Comparison of ENCODE assay signal across 16 cellular contexts in genomic region chr18:28854964-28855363, GRCh38.
DNase-seq lines count a peak whose midpoint lies in the region; ATAC-seq, FAIRE-seq and TF ChIP-seq lines count a peak whose summit lies in the region.
"Had no signal": no experiment of that assay in that cellular context is flagged by ENCODE, and none has a peak within 500 bp of the region (broad histone marks: within the 10 kb centered on the region; RNA-seq: fewer than 3 reads in every experiment).

No MANE protein-coding gene starts in this region.

- no peak for TF ChIP-seq POLR2A in heart left ventricle (IDR thresholded peaks at IDR 0.05)

- no peak for FAIRE-seq in astrocyte (lab: Jason Lieb, UNC)
- no peak for FAIRE-seq in pancreas (lab: Jason Lieb, UNC)

- no peaks in the 10 kb centered on the region for H3K9me3 Mint-ChIP-seq in astrocyte (ENCODE audit: unreplicated experiment)

- no peak overlapping the region for H3K4me3 ChIP-seq in astrocyte (ENCODE audit: insufficient read depth, low read depth, low read length)
- no peak overlapping the region for H3K4me3 ChIP-seq in heart left ventricle
- no peak overlapping the region for H3K4me3 ChIP-seq in skeletal muscle cell (ENCODE audit: low read depth, low read length)
- H3K4me3 ChIP-seq in pancreas: no peak overlapping the region
- H3K4me3 ChIP-seq: SJSA1, transverse colon had no signal

- H3K4me1 ChIP-seq in astrocyte (ENCODE audit: insufficient read depth, low read length): no peaks in the 10 kb centered on the region
- H3K4me1 ChIP-seq in heart left ventricle: peaks cover 0 to 10% (median 2%) of the 10 kb centered on the region in 12 donors
- no peaks in the 10 kb centered on the region for H3K4me1 ChIP-seq in pancreas
- H3K4me1 ChIP-seq: SJSA1 had no signal

- H3K27me3 ChIP-seq in astrocyte (ENCODE audit: insufficient read depth, low read length) (no peaks in the 10 kb centered on the region), heart left ventricle (no peaks in the 10 kb centered on the region), pancreas (no peaks in the 10 kb centered on the region)
- H3K27me3 ChIP-seq: transverse colon had no signal

- ATAC-seq in heart left ventricle: peak; percentile 58 to 92 (median 75)
- ATAC-seq in GM21825 (IDR thresholded peaks at IDR 0.05; ENCODE audit: unreplicated experiment): no peak
- ATAC-seq in pancreas: no peak
- ATAC-seq: CD8-positive, alpha-beta T cell had no signal

- no peak for TF ChIP-seq CTCF in astrocyte (IDR thresholded peaks at IDR 0.05; ENCODE audit: insufficient read depth, low read depth, low read length)
- TF ChIP-seq CTCF in heart left ventricle (IDR thresholded peaks at IDR 0.05): no peak
- TF ChIP-seq CTCF in pancreas (IDR thresholded peaks at IDR 0.05): no peak

- H3K4me2 ChIP-seq in astrocyte (ENCODE audit: low read length): no peak overlapping the region

- H3K27ac Mint-ChIP-seq in astrocyte (ENCODE audit: unreplicated experiment): peak overlapping the region; percentile 36
- H3K27ac Mint-ChIP-seq: activated CD4-positive, alpha-beta memory T cell treated with anti-CD3 and anti-CD28 coated beads for 36 hours; activated T-helper 2 cell treated with anti-CD3 and anti-CD28 coated beads, Interferon-gamma antibody, Interleukin-2, Interleukin-4, amounts not matched to agents 10 μg/mL and 5 μg/mL and 100 μg/mL, durations not matched to agents 14 hours and 24 hours and 36 hours; CD8-positive, alpha-beta T cell; naive B cell had no signal

- 29 to 48% (median 46%) methylated on average over 1 of the region's 1 CpG for WGBS in heart left ventricle, 4 donors
- 58 to 67% methylated on average over 1 of the region's 1 CpG for WGBS in pancreas, 2 donors

- no peak overlapping the region for H2AFZ ChIP-seq in astrocyte (ENCODE audit: low read depth, low read length)

- H3K9ac ChIP-seq in astrocyte (ENCODE audit: low read length): no peak overlapping the region

- H3K36me3 Mint-ChIP-seq in astrocyte (ENCODE audit: low read depth, unreplicated experiment): no peaks in the 10 kb centered on the region
- H3K36me3 Mint-ChIP-seq: activated CD4-positive, alpha-beta memory T cell treated with anti-CD3 and anti-CD28 coated beads for 36 hours; CD8-positive, alpha-beta T cell; naive B cell had no signal

- no peaks in the 10 kb centered on the region for H3K27me3 Mint-ChIP-seq in astrocyte (ENCODE audit: low read depth, unreplicated experiment)
- H3K27me3 Mint-ChIP-seq: activated CD4-positive, alpha-beta memory T cell treated with anti-CD3 and anti-CD28 coated beads for 36 hours; naive B cell had no signal

- H3K79me2 ChIP-seq in astrocyte (ENCODE audit: insufficient read depth, low read length): no peaks in the 10 kb centered on the region

- H3K36me3 ChIP-seq in astrocyte (ENCODE audit: insufficient read depth, low read length) (no peaks in the 10 kb centered on the region), heart left ventricle (no peaks in the 10 kb centered on the region), pancreas (no peaks in the 10 kb centered on the region)
- H3K36me3 ChIP-seq: SJSA1, transverse colon had no signal

- H4K20me1 ChIP-seq in astrocyte (ENCODE audit: insufficient read depth, low read length): no peaks in the 10 kb centered on the region

- H3K4me1 Mint-ChIP-seq in astrocyte (ENCODE audit: low read depth, unreplicated experiment): peaks cover 10% of the 10 kb centered on the region
- H3K4me1 Mint-ChIP-seq: naive B cell had no signal

- DNase-seq in HCEC 1CT: peak; percentile 66
- peak; percentile 29 for DNase-seq in astrocyte (ENCODE audit: low read depth)
- DNase-seq in heart left ventricle: no peak
- peak; percentile 34 for DNase-seq in skeletal muscle cell (ENCODE audit: low read depth)
- no peak for DNase-seq in pancreas
- no peak for DNase-seq in hippocampal formation (lab: John Stamatoyannopoulos, UW)
- DNase-seq: activated CD4-positive, alpha-beta memory T cell treated with anti-CD3 and anti-CD28 coated beads for 36 hours; aorta; CD8-positive, alpha-beta T cell; effector memory CD4-positive, alpha-beta T cell; naive B cell; stimulated activated CD4-positive, alpha-beta T cell treated with anti-CD3 and anti-CD28 coated beads, Interleukin-4, amount 100 ng/mL, for 24 hours; transverse colon had no signal

- no peak overlapping the region for H3K27ac ChIP-seq in astrocyte (ENCODE audit: low read depth, low read length)
- H3K27ac ChIP-seq in heart left ventricle: peak overlapping the region in 4 of 12 donors; percentile 2 to 39 (median 4)
- H3K27ac ChIP-seq in pancreas: no peak overlapping the region
- H3K27ac ChIP-seq: SJSA1, transverse colon had no signal

- intact Hi-C loops in heart left ventricle (cut with DNase I) (no loop called here), pancreas (cut with DNase I) (no loop called here)

- no peaks in the 10 kb centered on the region for H3K9me3 ChIP-seq in astrocyte (ENCODE audit: insufficient read depth, low read depth, low read length)
- H3K9me3 ChIP-seq in heart left ventricle: peaks cover 0 to 6% (median 0%) of the 10 kb centered on the region in 12 donors
- no peaks in the 10 kb centered on the region for H3K9me3 ChIP-seq in pancreas
- H3K9me3 ChIP-seq: SJSA1, transverse colon had no signal

- no peak overlapping the region for H3K4me3 Mint-ChIP-seq in astrocyte (ENCODE audit: unreplicated experiment)
- H3K4me3 Mint-ChIP-seq: activated CD4-positive, alpha-beta memory T cell treated with anti-CD3 and anti-CD28 coated beads for 36 hours; CD8-positive, alpha-beta T cell; naive B cell had no signal

Comparison
In these comparisons a context has a peak if more than half of its experiments do, and no peak if none do; other contexts are left out.
1. DNase-seq: peak in HCEC 1CT (single experiment), astrocyte (single experiment) and skeletal muscle cell (single experiment); none in heart left ventricle (0 of 5), pancreas (0 of 6) and hippocampal formation (0 of 2).
2. ATAC-seq: peak in heart left ventricle (4 of 4); none in GM21825 (single experiment) and pancreas (0 of 4).